ENCODE assay signal across 23 cellular contexts in genomic region chr6:62612526-62612925, GRCh38.
"Had no signal": no experiment of that assay in that cellular context is flagged by ENCODE, and none has a peak within 500 bp of the region (broad histone marks: within the 10 kb centered on the region; RNA-seq: fewer than 3 reads in every experiment).

No MANE protein-coding gene starts in this region.

- H3K4me1 Mint-ChIP-seq: immature natural killer cell; naive thymus-derived CD8-positive, alpha-beta T cell; stimulated activated effector memory CD8-positive, alpha-beta T cell treated with anti-CD3 and anti-CD28 coated beads, Interleukin-12 subunit alpha, Interleukin-12 subunit beta, amount 100 ng/mL, for 72 hours had no signal

- H3K4me3 ChIP-seq: coronary artery, esophagus muscularis mucosa, psoas muscle, sigmoid colon, stomach, tibial artery had no signal

- H3K9me3 Mint-ChIP-seq: nephron progenitor cell had no signal

- DNase-seq: dermis blood vessel endothelial cell; effector memory CD4-positive, alpha-beta T cell; foreskin keratinocyte; hypothalamus; immature natural killer cell; islet precursor cell; kidney glomerular epithelial cell; left colon; naive thymus-derived CD8-positive, alpha-beta T cell; nephron progenitor cell; nucleus accumbens; psoas muscle; right cardiac atrium; sigmoid colon; stimulated activated CD4-positive, alpha-beta T cell treated with anti-CD3 and anti-CD28 coated beads, Interleukin-2, amount 100 ng/mL, for 24 hours; stimulated activated CD4-positive, alpha-beta T cell treated with anti-CD3 and anti-CD28 coated beads, Interleukin-4, amount 100 ng/mL, for 24 hours; stimulated activated naive CD4-positive, alpha-beta T cell treated with Interleukin-2 at 50 U/mL for 16 hours; stomach; tibial artery had no signal

- H3K9me3 ChIP-seq: esophagus muscularis mucosa, psoas muscle, sigmoid colon, tibial artery had no signal

- H3K4me1 ChIP-seq: esophagus muscularis mucosa, foreskin keratinocyte, psoas muscle, sigmoid colon, stomach, tibial artery had no signal

- H3K4me3 Mint-ChIP-seq: immature natural killer cell; naive thymus-derived CD8-positive, alpha-beta T cell; nephron progenitor cell; stimulated activated effector memory CD8-positive, alpha-beta T cell treated with anti-CD3 and anti-CD28 coated beads, Interleukin-12 subunit alpha, Interleukin-12 subunit beta, amount 100 ng/mL, for 72 hours; type B pancreatic cell had no signal

- H3K27me3 Mint-ChIP-seq: naive thymus-derived CD8-positive, alpha-beta T cell; type B pancreatic cell had no signal

- ATAC-seq: foreskin keratinocyte; left colon; naive thymus-derived CD8-positive, alpha-beta T cell; psoas muscle; right cardiac atrium; stimulated activated effector memory CD8-positive, alpha-beta T cell treated with anti-CD3 and anti-CD28 coated beads, Interleukin-12 subunit alpha, Interleukin-12 subunit beta, amount 100 ng/mL, for 72 hours had no signal

- H3K27ac ChIP-seq: coronary artery, esophagus muscularis mucosa, foreskin keratinocyte, psoas muscle, sigmoid colon, stomach, tibial artery had no signal

- H3K27me3 ChIP-seq: esophagus muscularis mucosa, foreskin keratinocyte, sigmoid colon, stomach, tibial artery had no signal

- H3K36me3 ChIP-seq: esophagus muscularis mucosa, sigmoid colon, stomach, tibial artery had no signal

- H3K36me3 Mint-ChIP-seq: naive thymus-derived CD8-positive, alpha-beta T cell; stimulated activated effector memory CD8-positive, alpha-beta T cell treated with anti-CD3 and anti-CD28 coated beads, Interleukin-12 subunit alpha, Interleukin-12 subunit beta, amount 100 ng/mL, for 72 hours; type B pancreatic cell had no signal

- H3K27ac Mint-ChIP-seq: immature natural killer cell; naive thymus-derived CD8-positive, alpha-beta T cell; nephron progenitor cell; stimulated activated effector memory CD8-positive, alpha-beta T cell treated with anti-CD3 and anti-CD28 coated beads, Interleukin-12 subunit alpha, Interleukin-12 subunit beta, amount 100 ng/mL, for 72 hours; type B pancreatic cell had no signal
